In the genomic region with DNA sequence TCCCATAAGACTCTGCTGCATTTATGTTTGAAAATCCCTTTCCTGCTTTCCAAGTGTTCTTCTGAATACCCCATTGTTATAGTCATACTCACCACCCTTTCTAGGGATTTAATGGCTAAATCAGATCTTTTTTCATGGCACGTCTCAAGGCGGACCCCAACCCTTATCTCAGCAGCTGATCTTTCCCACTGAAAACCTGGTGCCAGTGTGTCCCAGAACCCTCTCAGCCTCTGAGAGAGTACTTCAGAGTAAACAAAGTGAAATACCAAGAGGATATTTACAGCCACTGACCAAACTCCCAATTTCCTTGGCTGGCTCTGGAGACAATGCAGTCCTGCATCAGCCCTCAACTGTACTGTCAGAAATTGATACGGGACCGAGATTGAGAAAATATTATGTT, we compare ENCODE assay signal across 26 cellular contexts.
"Had no signal": no experiment of that assay in that cellular context is flagged by ENCODE, and none has a peak within 500 bp of the region (broad histone marks: within the 10 kb centered on the region; RNA-seq: fewer than 3 reads in every experiment).

No MANE protein-coding gene starts in this region.

- H3K27ac ChIP-seq: dorsolateral prefrontal cortex, esophagus muscularis mucosa, foreskin keratinocyte, gastroesophageal sphincter, heart left ventricle, hepatocyte, ovary, psoas muscle, sigmoid colon, testis, tibial artery, uterus had no signal

- H3K27me3 ChIP-seq: esophagus muscularis mucosa, foreskin keratinocyte, gastroesophageal sphincter, hepatocyte, ovary, sigmoid colon, testis, tibial artery, uterus had no signal

- H3K79me2 ChIP-seq: hepatocyte had no signal

- H3K4me1 ChIP-seq: esophagus muscularis mucosa, foreskin keratinocyte, gastroesophageal sphincter, psoas muscle, testis, tibial artery, uterus had no signal

- DNase-seq: dorsolateral prefrontal cortex; effector CD8-positive, alpha-beta T cell; endodermal cell; foreskin keratinocyte; heart left ventricle; kidney glomerular epithelial cell; left colon; mammary epithelial cell; natural killer cell; occipital lobe; ovary; posterior cingulate gyrus; psoas muscle; right cardiac atrium; sigmoid colon; stimulated activated CD4-positive, alpha-beta T cell treated with anti-CD3 and anti-CD28 coated beads, Interleukin-4, amount 100 ng/mL, for 4 hours; stimulated activated naive CD8-positive, alpha-beta T cell treated with anti-CD3 and anti-CD28 coated beads, Interleukin-15, Interleukin-2, amounts not matched to agents 100 U/mL and 50 U/mL, for 24 hours; substantia nigra; testis; tibial artery; uterus had no signal

- ATAC-seq: foreskin keratinocyte; gastroesophageal sphincter; left colon; natural killer cell; psoas muscle; stimulated activated memory B cell treated with anti-CD40 and anti-IgM and Interleukin-4, amounts not matched to agents 10 μg/mL and 1 μg/mL and 100 μg/mL, for 72 hours; stimulated activated naive CD8-positive, alpha-beta T cell treated with anti-CD3 and anti-CD28 coated beads, Interleukin-15, Interleukin-2, amounts not matched to agents 100 U/mL and 50 U/mL, for 24 hours had no signal

- H3K4me2 ChIP-seq: hepatocyte had no signal

- H2AFZ ChIP-seq: hepatocyte had no signal

- H3K9me3 ChIP-seq: esophagus muscularis mucosa, gastroesophageal sphincter, heart left ventricle, ovary, psoas muscle, sigmoid colon, testis, tibial artery, uterus had no signal

- H3K4me3 Mint-ChIP-seq: endodermal cell; natural killer cell; stimulated activated memory B cell treated with anti-CD40 and anti-IgM and Interleukin-4, amounts not matched to agents 10 μg/mL and 1 μg/mL and 100 μg/mL, for 72 hours; type B pancreatic cell had no signal

- H3K9me3 Mint-ChIP-seq: endodermal cell; natural killer cell; stimulated activated memory B cell treated with anti-CD40 and anti-IgM and Interleukin-4, amounts not matched to agents 10 μg/mL and 1 μg/mL and 100 μg/mL, for 72 hours; type B pancreatic cell had no signal

- H3K36me3 Mint-ChIP-seq: natural killer cell; stimulated activated memory B cell treated with anti-CD40 and anti-IgM and Interleukin-4, amounts not matched to agents 10 μg/mL and 1 μg/mL and 100 μg/mL, for 72 hours; type B pancreatic cell had no signal

- H3K4me1 Mint-ChIP-seq: natural killer cell had no signal

- H3K4me3 ChIP-seq: dorsolateral prefrontal cortex, esophagus muscularis mucosa, gastroesophageal sphincter, heart left ventricle, hepatocyte, ovary, psoas muscle, sigmoid colon, testis, tibial artery, uterus had no signal

- H3K36me3 ChIP-seq: esophagus muscularis mucosa, gastroesophageal sphincter, heart left ventricle, ovary, sigmoid colon, tibial artery, uterus had no signal

- H3K27ac Mint-ChIP-seq: endodermal cell; natural killer cell; stimulated activated memory B cell treated with anti-CD40 and anti-IgM and Interleukin-4, amounts not matched to agents 10 μg/mL and 1 μg/mL and 100 μg/mL, for 72 hours; type B pancreatic cell had no signal
